17 cellular contexts compared by ENCODE assay signal in genomic region chr2:105627530-105627929, GRCh38.
DNase-seq lines count a peak whose midpoint lies in the region; ATAC-seq and TF ChIP-seq lines count a peak whose summit lies in the region.
"Had no signal": no experiment of that assay in that cellular context is flagged by ENCODE, and none has a peak within 500 bp of the region (broad histone marks: within the 10 kb centered on the region; RNA-seq: fewer than 3 reads in every experiment).

No MANE protein-coding gene starts in this region.

- H3K27me3 ChIP-seq in sigmoid colon = peaks cover 0 to 3% (median 0%) of the 10 kb centered on the region in 3 donors

- H3K4me1 ChIP-seq in sigmoid colon = no peaks in the 10 kb centered on the region
- H3K4me1 ChIP-seq: Caco-2 had no signal

- in situ Hi-C loops in SK-MEL-5 (cut with HindIII; ENCODE audit: low pct_unique_long_range_greater_than_20kb, low sequenced_read_pairs) = no loop called here

- no peak for ATAC-seq in HG03342 (IDR thresholded peaks at IDR 0.05; ENCODE audit: unreplicated experiment)
- ATAC-seq: K562, T-cell had no signal

- TF ChIP-seq POLR2A in sigmoid colon (IDR thresholded peaks at IDR 0.05) = no peak

- no peaks in the 10 kb centered on the region for H3K36me3 ChIP-seq in sigmoid colon

- no peak for TF ChIP-seq CTCF in sigmoid colon (IDR thresholded peaks at IDR 0.05)

- no peak overlapping the region for H3K27ac ChIP-seq in sigmoid colon

- 71 to 74% methylated on average over 3 of the region's 3 CpGs for WGBS in sigmoid colon, 2 donors

- no peak for TF ChIP-seq EP300 in sigmoid colon (IDR thresholded peaks at IDR 0.05)

- DNase-seq in DMS79 (lab: John Stamatoyannopoulos, UW) = peak; percentile 29
- peak; percentile 20 for DNase-seq in SK-MEL-5 (ENCODE audit: low read depth, low spot score)
- DNase-seq in globus pallidus (ENCODE audit: low spot score) = peak; percentile 35
- peak; percentile 18 for DNase-seq in sigmoid colon
- DNase-seq in effector CD4-positive, alpha-beta T cell = no peak
- no peak for DNase-seq in NK-92 (lab: John Stamatoyannopoulos, UW; ENCODE audit: unreplicated experiment)
- DNase-seq: ACHN, Caco-2, GF-D8, NCI-H1092 treated with DMSO at 0.1 percent for 48 hours, NCI-H2081 treated with DMSO at 0.1 percent for 48 hours, NCI-H748 treated with DMSO at 0.1 percent for 48 hours, SHP77, SK-N-SH, T-cell had no signal

- intact Hi-C loops in sigmoid colon (cut with DNase I) = no loop called here

- peaks cover 0 to 3% (median 0%) of the 10 kb centered on the region in 4 donors for H3K9me3 ChIP-seq in sigmoid colon
- H3K9me3 ChIP-seq: SK-N-SH had no signal

- no peak overlapping the region for H3K4me3 ChIP-seq in sigmoid colon
- H3K4me3 ChIP-seq: K562 had no signal

Comparison
In these comparisons a context has a peak if more than half of its experiments do, and no peak if none do; other contexts are left out.
1. DNase-seq: peak in DMS79 (single experiment), SK-MEL-5 (single experiment), globus pallidus (single experiment) and sigmoid colon (single experiment); none in effector CD4-positive, alpha-beta T cell (single experiment) and NK-92 (single experiment).